Comparison of ENCODE assay signal across 8 cellular contexts in genomic region chr9:128503870-128504269, GRCh38. TPM values are rescaled to one million over a fixed set of nuclear protein-coding genes. Genes with fewer than 3 reads are reported as not detected.
DNase-seq lines count a peak whose midpoint lies in the region; ATAC-seq and TF ChIP-seq lines count a peak whose summit lies in the region.

No MANE protein-coding gene starts in this region.

- no peaks in the 10 kb centered on the region for H3K27me3 Mint-ChIP-seq in GM23338 (ENCODE audit: insufficient read depth, low read depth, poor library complexity)
- H3K27me3 Mint-ChIP-seq in activated CD4-positive, alpha-beta memory T cell treated with anti-CD3 and anti-CD28 coated beads for 36 hours, result no peaks in the 10 kb centered on the region

- H3K27ac Mint-ChIP-seq in GM23338, result no peak overlapping the region
- H3K27ac Mint-ChIP-seq in activated CD4-positive, alpha-beta memory T cell treated with anti-CD3 and anti-CD28 coated beads for 36 hours, result no peak overlapping the region

- TF ChIP-seq POLR2A in spleen (IDR thresholded peaks at IDR 0.05), result no peak

- no peak overlapping the region for H3K27ac ChIP-seq in ACC112 (ENCODE audit: low read depth, low read length)
- H3K27ac ChIP-seq in GM23338 (ENCODE audit: low read depth), result no peak overlapping the region
- peak overlapping the region in 6 of 8 donors; percentile 87 to 95 (median 92) for H3K27ac ChIP-seq in spleen

- POLR2A ChIA-PET in activated CD4-positive, alpha-beta memory T cell treated with anti-CD3 and anti-CD28 coated beads for 36 hours (lab: Charles Lee), result interaction anchor here (1.9 kb wide), 1 partner anchor 49 kb away, joined by 8 read pairs; the partner anchor contains the start of gene SPTAN1

- 29 to 43% (median 32%) methylated on average over 11 of the region's 11 CpGs for WGBS in spleen, 5 donors

- H3K4me3 ChIP-seq in ACC112 (ENCODE audit: low read depth, low read length), result peak overlapping the region; percentile 97
- H3K4me3 ChIP-seq in GM23338, result peak overlapping the region; percentile 92
- peak overlapping the region in 7 of 8 donors; percentile 72 to 98 (median 88) for H3K4me3 ChIP-seq in spleen

- H3K36me3 ChIP-seq in ACC112 (ENCODE audit: insufficient read depth, low read length) (peaks cover 7% of the 10 kb centered on the region; the same call in 1 of the 2 replicates), GM23338 (ENCODE audit: insufficient read depth) (no peaks in the 10 kb centered on the region), spleen (peaks cover 0 to 55% (median 22%) of the 10 kb centered on the region in 6 donors)

- H3F3A ChIP-seq in GM23338 (replicated peaks; ENCODE audit: low read depth), result peaks cover 7% of the 10 kb centered on the region; the same call in 1 of the 2 replicates

- H3K4me1 ChIP-seq in ACC112 (ENCODE audit: control insufficient read depth, insufficient read depth, low read length, unreplicated experiment) (peaks cover 14% of the 10 kb centered on the region), GM23338 (ENCODE audit: insufficient read depth) (peaks cover 8% of the 10 kb centered on the region; the same call in 1 of the 2 replicates), spleen (peaks cover 10 to 46% (median 26%) of the 10 kb centered on the region in 6 donors)

- ATAC-seq in GM23338 (peak; percentile 29), GM18873 (IDR thresholded peaks at IDR 0.05; ENCODE audit: low FRiP score, unreplicated experiment) (no peak)

- H3K9me3 Mint-ChIP-seq in GM23338, result no peaks in the 10 kb centered on the region
- H3K9me3 Mint-ChIP-seq in activated CD4-positive, alpha-beta memory T cell treated with anti-CD3 and anti-CD28 coated beads for 36 hours, result no peaks in the 10 kb centered on the region

- DNase-seq in GM23338 (ENCODE audit: low spot score), result peak; percentile 40
- no peak for DNase-seq in activated CD4-positive, alpha-beta memory T cell treated with anti-CD3 and anti-CD28 coated beads for 36 hours
- peak; percentile 29 for DNase-seq in hepatic stellate cell (ENCODE audit: low spot score)
- peak; percentile 70 for DNase-seq in spleen
- no peak for DNase-seq in stimulated activated CD4-positive, alpha-beta T cell treated with anti-CD3 and anti-CD28 coated beads, Interleukin-2, amount 100 ng/mL, for 24 hours
- no peak for DNase-seq in putamen (ENCODE audit: low spot score)

- peaks cover 6% of the 10 kb centered on the region; the same call in 2 of the 3 replicates for H3K36me3 Mint-ChIP-seq in GM23338 (ENCODE audit: low read depth)
- H3K36me3 Mint-ChIP-seq in activated CD4-positive, alpha-beta memory T cell treated with anti-CD3 and anti-CD28 coated beads for 36 hours, result peaks cover 18% of the 10 kb centered on the region

- CTCF ChIA-PET in activated CD4-positive, alpha-beta memory T cell treated with anti-CD3 and anti-CD28 coated beads for 36 hours (lab: Charles Lee), result no interaction called here

- peak overlapping the region; percentile 100 for H3K4me3 Mint-ChIP-seq in GM23338
- peak overlapping the region; percentile 69 for H3K4me3 Mint-ChIP-seq in activated CD4-positive, alpha-beta memory T cell treated with anti-CD3 and anti-CD28 coated beads for 36 hours

- H3K27me3 ChIP-seq in ACC112 (ENCODE audit: insufficient read depth, low read length) (no peaks in the 10 kb centered on the region), GM23338 (ENCODE audit: insufficient read depth) (no peaks in the 10 kb centered on the region), spleen (replicated peaks in 1 of 7) (no peaks in the 10 kb centered on the region)

- no peaks in the 10 kb centered on the region for H3K9me3 ChIP-seq in spleen

- peaks cover 6% of the 10 kb centered on the region; the same call in 1 of the 2 replicates for H4K20me1 ChIP-seq in GM23338 (replicated peaks; ENCODE audit: insufficient read depth)

- peak overlapping the region; percentile 95 for H3K4me2 ChIP-seq in GM23338

- no peak for TF ChIP-seq CTCF in GM23338 (conservative IDR thresholded peaks at IDR 0.05; ENCODE audit: low read depth in 2 of 2)
- TF ChIP-seq CTCF in spleen (IDR thresholded peaks at IDR 0.05 in 8 of 11, conservative IDR thresholded peaks at IDR 0.05 in 3 of 11), result no peak

- H2AFZ ChIP-seq in ACC112 (ENCODE audit: low read length, unreplicated experiment), result no peak overlapping the region
- peak overlapping the region; percentile 56 for H2AFZ ChIP-seq in GM23338

- intact Hi-C loops in activated CD4-positive, alpha-beta memory T cell treated with anti-CD3 and anti-CD28 coated beads for 36 hours (cut with micrococcal nuclease), result loop anchor here (1.0 to 2.0 kb wide), 4 partner anchors 48 to 141 kb away; partner anchors contain the start of genes ODF2, SPTAN1 and URM1
- intact Hi-C loops in spleen (cut with DNase I; ENCODE audit: low total_unique reads), result loop anchor here (10.0 kb wide), 1 partner anchor 51 kb away; the partner anchor contains the start of gene SPTAN1

- H3K79me2 ChIP-seq in ACC112 (ENCODE audit: control insufficient read depth, insufficient read depth, low read length, unreplicated experiment) (peaks cover 15% of the 10 kb centered on the region), GM23338 (replicated peaks; ENCODE audit: insufficient read depth) (peaks cover 5% of the 10 kb centered on the region; the same call in 1 of the 2 replicates)

- H3K9me2 ChIP-seq in GM23338 (ENCODE audit: insufficient read depth), result no peaks in the 10 kb centered on the region

- peaks cover 4% of the 10 kb centered on the region; the same call in 2 of the 3 replicates for H3K4me1 Mint-ChIP-seq in GM23338
- peaks cover 22% of the 10 kb centered on the region for H3K4me1 Mint-ChIP-seq in activated CD4-positive, alpha-beta memory T cell treated with anti-CD3 and anti-CD28 coated beads for 36 hours (ENCODE audit: low read depth)

TF ChIP-seq in GM23338, 12 proteins besides CTCF, POLR2A, EP300 and RAD21 (continues in another document):
- TF ChIP-seq REST (IDR thresholded peaks at IDR 0.05; ENCODE audit: unreplicated experiment) (no peak), STAT1 (IDR thresholded peaks at IDR 0.05; ENCODE audit: unreplicated experiment) (no peak), EZH2 (IDR thresholded peaks at IDR 0.05; ENCODE audit: low read depth, unreplicated experiment) (no peak)

RNA-seq across cellular contexts. Expression of gene GLE1, which starts 0.6 kb away (rescaled TPM):
- 19.6 and 22.1 TPM in 2 replicates for total RNA-seq in GM23338 (2014; rRNA removed; shearing (Covaris generic))
- polyA plus RNA-seq in GM23338 (2016; fragmentation: Nextera tagmentation; extraction: Ambion mirVana) (7.3 and 7.4 TPM in 2 replicates), spleen (10 to 100 TPM; 14.3 to 15.1 (median 14.7) TPM)
- 10 to 100 TPM; 55.6 to 57.0 TPM for total RNA-seq in activated CD4-positive, alpha-beta memory T cell treated with anti-CD3 and anti-CD28 coated beads for 36 hours
- total RNA-seq in spleen, result 10 to 100 TPM; 20.8 to 31.2 (median 25.8) TPM

RNA-seq across cellular contexts. Expression of gene ODF2, which starts 48.1 kb away (rescaled TPM):
- total RNA-seq in GM23338 (2014; rRNA removed; shearing (Covaris generic)), result 23.5 and 26.9 TPM in 2 replicates
- polyA plus RNA-seq in GM23338 (2016; fragmentation: Nextera tagmentation; extraction: Ambion mirVana) (13.2 and 17.5 TPM in 2 replicates), spleen (10 to 100 TPM; 13.4 to 16.5 (median 15.2) TPM)
- 10 to 100 TPM; 68.9 to 72.8 TPM for total RNA-seq in activated CD4-positive, alpha-beta memory T cell treated with anti-CD3 and anti-CD28 coated beads for 36 hours
- 10 to 100 TPM; 25.4 to 37.5 (median 30.9) TPM for total RNA-seq in spleen

RNA-seq across cellular contexts. Expression of gene SPTAN1, which starts 48.5 kb away (rescaled TPM):
- total RNA-seq in GM23338 (2014; rRNA removed; shearing (Covaris generic)), result 160 and 195 TPM in 2 replicates
- polyA plus RNA-seq in GM23338 (2016; fragmentation: Nextera tagmentation; extraction: Ambion mirVana), result 98.3 and 108 TPM in 2 replicates
- total RNA-seq in activated CD4-positive, alpha-beta memory T cell treated with anti-CD3 and anti-CD28 coated beads for 36 hours, result 100 to 1,000 TPM; 228 TPM
- total RNA-seq in spleen, result 100 to 1,000 TPM; 228 to 386 (median 292) TPM
- 100 to 1,000 TPM in 2 of 3 donors, 10 to 100 TPM in 1; 83.4 to 147 (median 118) TPM for polyA plus RNA-seq in spleen

Comparison
In these comparisons a context has a peak if more than half of its experiments do, and no peak if none do; other contexts are left out.
1. H3K27ac ChIP-seq: peak in spleen (6 of 8); none in ACC112 (single experiment) and GM23338 (single experiment).
2. DNase-seq: peak in GM23338 (single experiment), hepatic stellate cell (single experiment) and spleen (single experiment); none in activated CD4-positive, alpha-beta memory T cell treated with anti-CD3 and anti-CD28 coated beads for 36 hours (single experiment), stimulated activated CD4-positive, alpha-beta T cell treated with anti-CD3 and anti-CD28 coated beads, Interleukin-2, amount 100 ng/mL, for 24 hours (0 of 2) and putamen (single experiment).
3. Peak in every context shown above with its lines, with median percentiles within 50 percentile points of each other: H3K4me3 ChIP-seq.